Comparison of ENCODE assay signal across 10 cellular contexts in the genomic region with DNA sequence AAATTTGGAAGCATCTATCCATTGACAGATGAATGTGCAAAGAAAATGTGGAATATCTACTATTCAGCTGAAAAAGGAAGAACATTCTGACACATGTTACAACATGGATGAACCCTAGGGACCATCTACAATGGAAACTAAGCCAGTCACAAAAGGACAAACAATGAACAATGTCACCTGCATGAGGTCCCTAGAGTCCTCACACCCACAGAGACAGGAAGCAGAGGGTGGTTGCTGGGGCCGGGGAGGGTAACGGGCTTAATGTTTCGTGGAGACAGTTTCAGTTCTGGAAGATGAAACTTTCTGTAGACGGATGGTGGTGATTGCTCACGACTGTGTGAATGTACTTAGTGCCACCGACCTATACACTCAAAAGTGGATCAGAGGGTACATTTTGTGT.
DNase-seq lines count a peak whose midpoint lies in the region; ATAC-seq and TF ChIP-seq lines count a peak whose summit lies in the region.
"Had no signal": no experiment of that assay in that cellular context is flagged by ENCODE, and none has a peak within 500 bp of the region (broad histone marks: within the 10 kb centered on the region; RNA-seq: fewer than 3 reads in every experiment).

No MANE protein-coding gene starts in this region.

- H3K9me3 ChIP-seq in BLaER1 = peaks cover 41% of the 10 kb centered on the region
- H3K9me3 ChIP-seq in KOPT-K1 (ENCODE audit: insufficient read depth, low read length, poor library complexity, severe bottlenecking) = no peaks in the 10 kb centered on the region
- no peaks in the 10 kb centered on the region for H3K9me3 ChIP-seq in suprapubic skin

- no peaks in the 10 kb centered on the region for H3K27me3 ChIP-seq in BLaER1
- H3K27me3 ChIP-seq in suprapubic skin = no peaks in the 10 kb centered on the region

- H3K36me3 ChIP-seq in BLaER1 = no peaks in the 10 kb centered on the region
- no peaks in the 10 kb centered on the region for H3K36me3 ChIP-seq in KOPT-K1 (ENCODE audit: insufficient read depth, low read length)
- no peaks in the 10 kb centered on the region for H3K36me3 ChIP-seq in suprapubic skin

- peak overlapping the region; percentile 46; the same call in 1 of the 2 replicates for H3K4me3 ChIP-seq in BLaER1
- H3K4me3 ChIP-seq in suprapubic skin = no peak overlapping the region

- no peak for TF ChIP-seq EP300 in suprapubic skin (IDR thresholded peaks at IDR 0.05)

- H3K27ac ChIP-seq in BLaER1 (peak overlapping the region; percentile 80), KOPT-K1 (ENCODE audit: low read depth, low read length, poor library complexity, severe bottlenecking) (peak overlapping the region; percentile 34), suprapubic skin (no peak overlapping the region)

- H3K4me2 ChIP-seq in BLaER1 = peak overlapping the region; percentile 90

- peak overlapping the region; percentile 68 for H3K9ac ChIP-seq in BLaER1

- no peaks in the 10 kb centered on the region for H4K20me1 ChIP-seq in BLaER1

- DNase-seq in suprapubic skin (ENCODE audit: low spot score in 2 of 2) (no peak), NCI-H1694 (lab: John Stamatoyannopoulos, UW) (no peak), HCEC 1CT (no peak), GDM1 (lab: John Stamatoyannopoulos, UW) (no peak)
- DNase-seq: foreskin melanocyte, nephron progenitor cell had no signal

- ATAC-seq in GM18867 (IDR thresholded peaks at IDR 0.05; ENCODE audit: unreplicated experiment) (peak; percentile 95), HG02642 (IDR thresholded peaks at IDR 0.05; ENCODE audit: poor library complexity, unreplicated experiment) (peak; percentile 92)

- no peak for TF ChIP-seq CTCF in suprapubic skin (IDR thresholded peaks at IDR 0.05)

- TF ChIP-seq POLR2A in suprapubic skin (IDR thresholded peaks at IDR 0.05) = no peak

- peaks cover 78% of the 10 kb centered on the region for H3K4me1 ChIP-seq in BLaER1
- no peaks in the 10 kb centered on the region for H3K4me1 ChIP-seq in suprapubic skin

- 69% methylated on average over 6 of the region's 6 CpGs for WGBS in suprapubic skin
